ENCODE assay signal across 11 cellular contexts in genomic region chr1:231418101-231418740, GRCh38. TPM values are rescaled to one million over a fixed set of nuclear protein-coding genes. Genes with fewer than 3 reads are reported as not detected.
DNase-seq lines count a peak whose midpoint lies in the region; ATAC-seq and TF ChIP-seq lines count a peak whose summit lies in the region.
"Had no signal": no experiment of that assay in that cellular context is flagged by ENCODE, and none has a peak within 500 bp of the region (broad histone marks: within the 10 kb centered on the region; RNA-seq: fewer than 3 reads in every experiment).

No MANE protein-coding gene starts in this region.

- H4K91ac ChIP-seq in IMR-90 (ENCODE audit: insufficient read depth, low read depth, low read length), result no peak overlapping the region
- H4K91ac ChIP-seq in neuronal stem cell (ENCODE audit: low read depth, low read length, poor library complexity), result no peak overlapping the region

- in situ Hi-C loops in IMR-90 (cut with MboI; ENCODE audit: low sequenced_read_pairs), result no loop called here

- peak overlapping the region; percentile 94 for H3K4me3 ChIP-seq in BE2C (ENCODE audit: low read depth, low read length)
- H3K4me3 ChIP-seq in IMR-90 (ENCODE audit: insufficient read depth, low read depth, low read length), result peak overlapping the region; percentile 16
- H3K4me3 ChIP-seq in colonic mucosa, result peak overlapping the region; percentile 76
- H3K4me3 ChIP-seq in neuronal stem cell (ENCODE audit: low read length in 2 of 2), result peak overlapping the region in 1 of 2 donors; percentile 0

- no peak overlapping the region for H2BK5ac ChIP-seq in IMR-90 (ENCODE audit: low read depth, low read length, poor library complexity, severe bottlenecking)
- no peak overlapping the region for H2BK5ac ChIP-seq in neuronal stem cell (ENCODE audit: low read length)

- no peak overlapping the region for H3K18ac ChIP-seq in IMR-90 (ENCODE audit: low read depth, low read length)
- H3K18ac ChIP-seq in neuronal stem cell (ENCODE audit: low read length), result no peak overlapping the region

- POLR2A ChIA-PET in IMR-90 (lab: Charles Lee; ENCODE audit: unreplicated experiment), result no interaction called here

- H3K36me3 ChIP-seq in BE2C (no peaks in the 10 kb centered on the region), IMR-90 (ENCODE audit: control insufficient read depth, insufficient read depth, low read length) (no peaks in the 10 kb centered on the region; the same call in 1 of the 2 replicates), colonic mucosa (no peaks in the 10 kb centered on the region), neuronal stem cell (replicated peaks in 1 of 2; ENCODE audit: control insufficient read depth in 2 of 2, insufficient read depth in 2 of 2, low read length in 2 of 2) (peaks cover 0 to 17% of the 10 kb centered on the region in 2 donors)

- peak overlapping the region; percentile 89 for H3K4me2 ChIP-seq in IMR-90 (ENCODE audit: low read depth, low read length)
- no peak overlapping the region for H3K4me2 ChIP-seq in neuronal stem cell (ENCODE audit: insufficient read depth, low read length, poor library complexity, severe bottlenecking)

- H3K56ac ChIP-seq in IMR-90 (ENCODE audit: extremely low read depth, insufficient read depth, low read length), result no peak overlapping the region

- H2BK15ac ChIP-seq in IMR-90 (ENCODE audit: low read depth, low read length) (no peak overlapping the region), neuronal stem cell (ENCODE audit: low read length) (no peak overlapping the region)

- no peak overlapping the region for H4K5ac ChIP-seq in IMR-90 (ENCODE audit: low read depth, low read length)

- H3K9me3 Mint-ChIP-seq in nephron, result no peaks in the 10 kb centered on the region

- no peak overlapping the region for H2AK9ac ChIP-seq in IMR-90 (replicated peaks; ENCODE audit: low read depth, low read length, poor library complexity)

- H3K27ac ChIP-seq in IMR-90 (ENCODE audit: insufficient read depth, low read length) (no peak overlapping the region), colonic mucosa (no peak overlapping the region), neuronal stem cell (replicated peaks; ENCODE audit: low read length) (no peak overlapping the region)

- no peak overlapping the region for H2AK5ac ChIP-seq in IMR-90 (ENCODE audit: low read depth, low read length)
- H2AK5ac ChIP-seq in neuronal stem cell (ENCODE audit: low read depth, low read length), result no peak overlapping the region

- H2BK20ac ChIP-seq in IMR-90 (ENCODE audit: low read depth, low read length), result no peak overlapping the region

- DNase-seq in BE2C, result no peak
- DNase-seq in IMR-90, result peak; percentile 17
- no peak for DNase-seq in colonic mucosa
- no peak for DNase-seq in posterior cingulate gyrus
- DNase-seq in neuronal stem cell (ENCODE audit: low spot score), result no peak
- DNase-seq in cerebellar cortex (ENCODE audit: low spot score), result no peak
- DNase-seq: activated CD4-positive, alpha-beta T cell treated with anti-CD3 and anti-CD28 coated beads for 4 hours; foreskin melanocyte; NCI-H187 had no signal

- TF ChIP-seq RAD21 in IMR-90 (IDR thresholded peaks at IDR 0.05; ENCODE audit: low read length), result no peak

- H4K8ac ChIP-seq in IMR-90 (ENCODE audit: low read depth in 2 of 2, low read length in 2 of 2) (no peak overlapping the region), neuronal stem cell (ENCODE audit: low read depth, low read length) (no peak overlapping the region)

- no peak for TF ChIP-seq CTCF in BE2C (IDR thresholded peaks at IDR 0.05; ENCODE audit: low read depth, low read length)
- no peak for TF ChIP-seq CTCF in IMR-90 (conservative IDR thresholded peaks at IDR 0.05; ENCODE audit: low read depth, low read length)
- no peak for TF ChIP-seq CTCF in colonic mucosa (IDR thresholded peaks at IDR 0.05)
- TF ChIP-seq CTCF in nephron (IDR thresholded peaks at IDR 0.05; ENCODE audit: unreplicated experiment in 3 of 3), result no peak

- H3K27me3 ChIP-seq in BE2C (no peaks in the 10 kb centered on the region), IMR-90 (ENCODE audit: control insufficient read depth, insufficient read depth, low read length) (no peaks in the 10 kb centered on the region), colonic mucosa (no peaks in the 10 kb centered on the region), neuronal stem cell (ENCODE audit: control insufficient read depth in 3 of 3, insufficient read depth in 3 of 3, low read depth in 1 of 3, low read length in 3 of 3) (peaks cover 0 to 24% (median 0%) of the 10 kb centered on the region in 3 experiments)

- CTCF ChIA-PET in IMR-90 (lab: Yijun Ruan, JAX), result no interaction called here

- intact Hi-C loops in IMR-90 (cut with micrococcal nuclease), result loop anchor here (5.0 kb wide), 1 partner anchor 184 kb away; no protein-coding TSS in a partner anchor
- intact Hi-C loops in colonic mucosa (cut with DNase I), result loop anchor here (5.0 kb wide), 1 partner anchor 109 kb away; the partner anchor contains the start of gene TSNAX
- intact Hi-C loops in posterior cingulate gyrus (cut with DNase I), result no loop called here

- H3K4me1 ChIP-seq in BE2C (peaks cover 2% of the 10 kb centered on the region; the same call in 1 of the 2 replicates), IMR-90 (ENCODE audit: control insufficient read depth, insufficient read depth, low read length) (peaks cover 7% of the 10 kb centered on the region), colonic mucosa (peaks cover 11% of the 10 kb centered on the region), neuronal stem cell (ENCODE audit: control insufficient read depth in 2 of 2, insufficient read depth in 1 of 2, low read depth in 1 of 2, low read length in 2 of 2) (peaks cover 1 to 13% of the 10 kb centered on the region in 2 donors)

- no peak overlapping the region for H3K27ac Mint-ChIP-seq in nephron

- BruUV-seq in IMR-90 (replicated peaks; lab: Mats Ljungman, UMichigan), result no TSS peak

- H3K79me1 ChIP-seq in IMR-90 (ENCODE audit: low read depth in 1 of 2, low read length in 2 of 2) (peaks cover 0 to 64% of the 10 kb centered on the region in 2 experiments; a peak in 2 of 4 replicates), neuronal stem cell (ENCODE audit: low read depth, low read length) (no peaks in the 10 kb centered on the region)

- H2AFZ ChIP-seq in IMR-90 (replicated peaks; ENCODE audit: low read length, poor library complexity) (no peak overlapping the region), neuronal stem cell (ENCODE audit: low read length) (no peak overlapping the region)

- dilution Hi-C loops in IMR-90 (cut with HindIII; ENCODE audit: low sequenced_read_pairs, unreplicated experiment), result no loop called here

- peaks cover 14% of the 10 kb centered on the region for H3K36me3 Mint-ChIP-seq in nephron (ENCODE audit: low read depth)

- peak overlapping the region; percentile 90 to 95 (median 90) for H3K4me3 Mint-ChIP-seq in nephron

- no peak for TF ChIP-seq POLR2A in IMR-90 (IDR thresholded peaks at IDR 0.05; ENCODE audit: low read depth, low read length)

- H2BK120ac ChIP-seq in IMR-90 (ENCODE audit: low read depth, low read length), result no peak overlapping the region
- H2BK120ac ChIP-seq in neuronal stem cell (ENCODE audit: low read depth, low read length), result no peak overlapping the region

- peaks cover 75% of the 10 kb centered on the region for H4K20me1 ChIP-seq in IMR-90 (ENCODE audit: insufficient read depth, low read length)

- peak overlapping the region; percentile 6; the same call in 1 of the 2 replicates for H3K9ac ChIP-seq in IMR-90 (ENCODE audit: low read depth, low read length)
- H3K9ac ChIP-seq in colonic mucosa (ENCODE audit: low read depth in 2 of 2, low read length in 2 of 2), result no peak overlapping the region
- no peak overlapping the region for H3K9ac ChIP-seq in neuronal stem cell (ENCODE audit: low read depth, low read length, poor library complexity)

- H3K4ac ChIP-seq in IMR-90 (ENCODE audit: low read depth, low read length), result no peak overlapping the region
- no peak overlapping the region for H3K4ac ChIP-seq in neuronal stem cell (ENCODE audit: low read length)

- H3K27me3 Mint-ChIP-seq in nephron (ENCODE audit: low read depth), result no peaks in the 10 kb centered on the region

- H3K9me1 ChIP-seq in IMR-90 (ENCODE audit: insufficient read depth, low read length), result peaks cover 9% of the 10 kb centered on the region

- no peak overlapping the region for H3K23ac ChIP-seq in IMR-90 (ENCODE audit: low read depth, low read length)
- no peak overlapping the region for H3K23ac ChIP-seq in neuronal stem cell (ENCODE audit: low read depth, low read length, poor library complexity)

- H3K14ac ChIP-seq in IMR-90 (replicated peaks; ENCODE audit: low read depth, low read length) (no peak overlapping the region), neuronal stem cell (ENCODE audit: low read length) (no peak overlapping the region)

- H2BK12ac ChIP-seq in neuronal stem cell (ENCODE audit: low read length), result no peak overlapping the region

- 100% methylated on average over 2 of the region's 4 CpGs; no CpG with 5 or more reads in 1 of the 2 experiments for WGBS in IMR-90 (ENCODE audit: extremely low coverage in 2 of 2, insufficient read length in 1 of 2), 2 experiments
- WGBS in neuronal stem cell (ENCODE audit: extremely low coverage in 2 of 2, insufficient read length in 2 of 2, insufficient replicate concordance in 1 of 2), 2 donors, result no CpG with 5 or more reads among the region's 4 CpGs

- ATAC-seq in IMR-90 (ENCODE audit: low read depth), result no peak
- no peak for ATAC-seq in HG02610 (IDR thresholded peaks at IDR 0.05; ENCODE audit: unreplicated experiment)

- H3K4me1 Mint-ChIP-seq in nephron, result peaks cover 56% of the 10 kb centered on the region

- no peaks in the 10 kb centered on the region for H3K9me3 ChIP-seq in BE2C
- no peaks in the 10 kb centered on the region for H3K9me3 ChIP-seq in IMR-90 (ENCODE audit: control insufficient read depth, insufficient read depth, low read length)
- H3K9me3 ChIP-seq in colonic mucosa, result no peaks in the 10 kb centered on the region
- no peaks in the 10 kb centered on the region for H3K9me3 ChIP-seq in neuronal stem cell (replicated peaks in 1 of 2; ENCODE audit: control insufficient read depth in 2 of 2, insufficient read depth in 1 of 2, low read depth in 1 of 2, low read length in 2 of 2)

TF ChIP-seq in IMR-90, 13 proteins besides CTCF, POLR2A, EP300 and RAD21 (continues in another document):
- TF ChIP-seq MXI1 (IDR thresholded peaks at IDR 0.05; ENCODE audit: borderline replicate concordance, low read depth, low read length) (no peak), MAFK (IDR thresholded peaks at IDR 0.05; ENCODE audit: low read depth, low read length) (no peak)

RNA-seq across cellular contexts. Expression of gene EGLN1, which starts 3.9 kb away (rescaled TPM):
- polyA plus RNA-seq in BE2C (2012; ENCODE audit: insufficient read depth, insufficient read length, low read depth), result 15.3 TPM
- 26.9 and 66.4 TPM in 2 replicates for total RNA-seq in IMR-90 (2012; rRNA removed)
- polyA plus RNA-seq in IMR-90 (2012; rRNA removed), result 18.1 and 25.7 TPM in 2 replicates
- polyA plus RNA-seq in IMR-90 (2012; cell fraction: cytosol; rRNA removed), result 5.9 and 11.1 TPM in 2 replicates
- 7.3 and 10.0 TPM in 2 replicates for polyA plus RNA-seq in IMR-90 (2012; cell fraction: nucleus; rRNA removed; ENCODE audit: low replicate concordance)
- total RNA-seq in colonic mucosa, result 10 to 100 TPM; 36.6 to 79.1 TPM
- polyA plus RNA-seq in neuronal stem cell (2013, experiment 1 of 2), result 4.9 TPM
- polyA plus RNA-seq in neuronal stem cell (2013, experiment 2 of 2), result 4.7 TPM
